In the genomic region with DNA sequence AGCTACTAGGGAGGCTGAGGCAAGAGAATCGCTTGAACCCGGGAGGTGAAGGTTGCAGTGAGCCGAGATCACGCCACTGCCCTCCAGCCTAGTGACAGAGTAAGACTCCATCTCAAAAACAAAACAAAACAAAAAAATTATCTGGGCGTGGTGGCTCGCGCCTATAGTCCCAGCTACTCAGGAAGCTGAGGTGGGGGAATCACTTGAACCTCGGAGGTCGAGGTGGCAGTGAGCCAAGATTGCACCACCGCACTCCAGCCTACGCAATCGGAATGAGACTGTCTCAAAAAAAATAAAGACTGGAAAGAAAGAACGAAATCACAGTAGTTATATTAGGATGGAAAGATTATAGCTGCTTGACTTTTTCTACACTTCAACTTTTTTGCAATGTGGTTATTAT, we compare ENCODE assay signal across 16 cellular contexts. TPM values are rescaled to one million over a fixed set of nuclear protein-coding genes. Genes with fewer than 3 reads are reported as not detected.
DNase-seq lines count a peak whose midpoint lies in the region; ATAC-seq lines count a peak whose summit lies in the region.
"Had no signal": no experiment of that assay in that cellular context is flagged by ENCODE, and none has a peak within 500 bp of the region (broad histone marks: within the 10 kb centered on the region; RNA-seq: fewer than 3 reads in every experiment).

No MANE protein-coding gene starts in this region.

- no peaks in the 10 kb centered on the region for H3K9me3 Mint-ChIP-seq in activated CD8-positive, alpha-beta T cell treated with anti-CD3 and anti-CD28 coated beads, Interleukin-2, amount 10 ng/mL, durations not matched to agents 7 days and 5 days (ENCODE audit: insufficient read depth)
- H3K9me3 Mint-ChIP-seq in activated naive CD8-positive, alpha-beta T cell treated with anti-CD3 and anti-CD28 coated beads, Interleukin-2, amount 50 U/mL, for 24 hours: no peaks in the 10 kb centered on the region

- H3K27ac Mint-ChIP-seq in activated CD8-positive, alpha-beta T cell treated with anti-CD3 and anti-CD28 coated beads, Interleukin-2, amount 10 ng/mL, durations not matched to agents 7 days and 5 days: peak overlapping the region; percentile 75
- peak overlapping the region; percentile 57 for H3K27ac Mint-ChIP-seq in activated naive CD8-positive, alpha-beta T cell treated with anti-CD3 and anti-CD28 coated beads, Interleukin-2, amount 50 U/mL, for 24 hours

- peak; percentile 59 for DNase-seq in T follicular helper cell (ENCODE audit: low read depth)
- DNase-seq in activated CD8-positive, alpha-beta T cell treated with anti-CD3 and anti-CD28 coated beads, Interleukin-2, amount 10 ng/mL, durations not matched to agents 7 days and 5 days: peak; percentile 69
- DNase-seq in activated naive CD8-positive, alpha-beta T cell treated with anti-CD3 and anti-CD28 coated beads, Interleukin-2, amount 50 U/mL, for 24 hours: peak; percentile 71
- peak; percentile 19 to 36 for DNase-seq in stimulated activated CD8-positive, alpha-beta memory T cell treated with anti-CD3 and anti-CD28 coated beads, Interleukin-15, amount 100 ng/mL, for 4 hours (ENCODE audit: low read depth in 2 of 2)
- DNase-seq in NCI-H1092 (lab: John Stamatoyannopoulos, UW): no peak
- DNase-seq: C1 segment of cervical spinal cord, left ventricle myocardium superior, MM.1S, NCI-H446, stomach had no signal

- POLR2A ChIA-PET in activated CD8-positive, alpha-beta T cell treated with anti-CD3 and anti-CD28 coated beads, Interleukin-2, amount 10 ng/mL, durations not matched to agents 7 days and 5 days (lab: Charles Lee): interaction anchor here (0.6 to 1.0 kb wide), 3 partner anchors 16 to 20 kb away, joined by 4 to 5 read pairs (median 5); a partner anchor contains a TSS

- H3K36me3 Mint-ChIP-seq in activated CD8-positive, alpha-beta T cell treated with anti-CD3 and anti-CD28 coated beads, Interleukin-2, amount 10 ng/mL, durations not matched to agents 7 days and 5 days (ENCODE audit: low read depth): peaks cover 51% of the 10 kb centered on the region
- H3K36me3 Mint-ChIP-seq in activated naive CD8-positive, alpha-beta T cell treated with anti-CD3 and anti-CD28 coated beads, Interleukin-2, amount 50 U/mL, for 24 hours (ENCODE audit: low read depth): peaks cover 37% of the 10 kb centered on the region

- peaks cover 31% of the 10 kb centered on the region for H3K4me1 Mint-ChIP-seq in activated CD8-positive, alpha-beta T cell treated with anti-CD3 and anti-CD28 coated beads, Interleukin-2, amount 10 ng/mL, durations not matched to agents 7 days and 5 days (ENCODE audit: low read depth)
- peaks cover 46% of the 10 kb centered on the region for H3K4me1 Mint-ChIP-seq in activated naive CD8-positive, alpha-beta T cell treated with anti-CD3 and anti-CD28 coated beads, Interleukin-2, amount 50 U/mL, for 24 hours

- peak overlapping the region; percentile 50 for H3K4me3 Mint-ChIP-seq in activated CD8-positive, alpha-beta T cell treated with anti-CD3 and anti-CD28 coated beads, Interleukin-2, amount 10 ng/mL, durations not matched to agents 7 days and 5 days
- H3K4me3 Mint-ChIP-seq in activated naive CD8-positive, alpha-beta T cell treated with anti-CD3 and anti-CD28 coated beads, Interleukin-2, amount 50 U/mL, for 24 hours: peak overlapping the region; percentile 48

- ATAC-seq in activated CD8-positive, alpha-beta T cell treated with anti-CD3 and anti-CD28 coated beads, Interleukin-2, amount 10 ng/mL, durations not matched to agents 7 days and 5 days: peak; percentile 79
- ATAC-seq in activated naive CD8-positive, alpha-beta T cell treated with anti-CD3 and anti-CD28 coated beads, Interleukin-2, amount 50 U/mL, for 24 hours: peak; percentile 57
- ATAC-seq in HG03460 (IDR thresholded peaks at IDR 0.05; ENCODE audit: unreplicated experiment) (no peak), GM21825 (IDR thresholded peaks at IDR 0.05; ENCODE audit: unreplicated experiment) (no peak), GM21619 (IDR thresholded peaks at IDR 0.05; ENCODE audit: unreplicated experiment) (no peak)
- ATAC-seq: left ventricle myocardium superior had no signal

- no peaks in the 10 kb centered on the region for H3K27me3 Mint-ChIP-seq in activated CD8-positive, alpha-beta T cell treated with anti-CD3 and anti-CD28 coated beads, Interleukin-2, amount 10 ng/mL, durations not matched to agents 7 days and 5 days (ENCODE audit: low read depth)
- no peaks in the 10 kb centered on the region for H3K27me3 Mint-ChIP-seq in activated naive CD8-positive, alpha-beta T cell treated with anti-CD3 and anti-CD28 coated beads, Interleukin-2, amount 50 U/mL, for 24 hours

- CTCF ChIA-PET in activated CD8-positive, alpha-beta T cell treated with anti-CD3 and anti-CD28 coated beads, Interleukin-2, amount 10 ng/mL, durations not matched to agents 7 days and 5 days (lab: Charles Lee): interaction anchor here (1.0 to 3.0 kb wide), 2 partner anchors 12 to 20 kb away, joined by 5 to 9 read pairs; a partner anchor contains a TSS

RNA-seq across cellular contexts. Expression of a gene that starts 18.9 kb away (rescaled TPM):
- 10 to 100 TPM; 25.2 to 30.5 TPM for total RNA-seq in activated CD8-positive, alpha-beta T cell treated with anti-CD3 and anti-CD28 coated beads, Interleukin-2, amount 10 ng/mL, durations not matched to agents 7 days and 5 days

RNA-seq across cellular contexts. Expression of a gene that starts 46.9 kb away (rescaled TPM):
- not detected for total RNA-seq in activated CD8-positive, alpha-beta T cell treated with anti-CD3 and anti-CD28 coated beads, Interleukin-2, amount 10 ng/mL, durations not matched to agents 7 days and 5 days

RNA-seq across cellular contexts. Expression of a gene that starts 49.9 kb away (rescaled TPM):
- not detected for total RNA-seq in activated CD8-positive, alpha-beta T cell treated with anti-CD3 and anti-CD28 coated beads, Interleukin-2, amount 10 ng/mL, durations not matched to agents 7 days and 5 days
- total RNA-seq: astrocyte, left ventricle myocardium superior, RPMI7951, skeletal muscle tissue, stomach had no signal

Comparison
In these comparisons a context has a peak if more than half of its experiments do, and no peak if none do; other contexts are left out.
1. ATAC-seq: peak in activated CD8-positive, alpha-beta T cell treated with anti-CD3 and anti-CD28 coated beads, Interleukin-2, amount 10 ng/mL, durations not matched to agents 7 days and 5 days (single experiment) and activated naive CD8-positive, alpha-beta T cell treated with anti-CD3 and anti-CD28 coated beads, Interleukin-2, amount 50 U/mL, for 24 hours (single experiment); none in HG03460 (single experiment), GM21825 (single experiment) and GM21619 (single experiment).